ENCODE assay signal across 18 cellular contexts in the genomic region with DNA sequence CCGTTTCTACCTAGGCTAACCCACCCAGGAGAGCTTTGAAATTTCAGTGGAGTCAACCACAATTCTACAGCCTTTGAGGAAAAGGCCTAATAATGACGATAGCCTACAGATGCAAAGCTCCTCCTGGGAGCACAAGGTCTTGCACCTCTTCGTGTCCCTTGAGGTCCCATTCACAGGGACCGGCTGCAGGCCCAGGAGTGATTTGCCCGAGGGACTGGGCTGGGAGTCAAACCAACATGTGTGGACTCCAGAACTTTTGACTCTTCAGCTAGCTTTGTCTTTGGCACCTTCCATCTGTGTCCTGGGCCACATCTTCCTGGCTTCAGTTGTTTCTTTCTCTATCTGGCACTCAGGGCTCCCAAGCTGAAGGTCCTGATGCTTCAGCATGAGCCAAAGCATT.
"Had no signal": no experiment of that assay in that cellular context is flagged by ENCODE, and none has a peak within 500 bp of the region (broad histone marks: within the 10 kb centered on the region; RNA-seq: fewer than 3 reads in every experiment).

No MANE protein-coding gene starts in this region.

- H3K9me3 ChIP-seq: psoas muscle, stomach, tibial nerve had no signal

- DNase-seq: activated CD4-positive, alpha-beta T cell treated with anti-CD3 and anti-CD28 coated beads for 36 hours; activated CD8-positive, alpha-beta memory T cell treated with anti-CD3 and anti-CD28 coated beads, Interleukin-2, amount 50 U/mL, for 48 hours; activated CD8-positive, alpha-beta T cell treated with anti-CD3 and anti-CD28 coated beads for 36 hours; activated naive CD4-positive, alpha-beta T cell treated with anti-CD3 and anti-CD28 coated beads, Interleukin-2, amount 10 ng/mL, durations not matched to agents 7 days and 5 days; caudate nucleus; endodermal cell; hippocampal formation; naive thymus-derived CD4-positive, alpha-beta T cell; occipital lobe; psoas muscle; stimulated activated CD4-positive, alpha-beta T cell treated with anti-CD3 and anti-CD28 coated beads, Interleukin-12 subunit alpha, Interleukin-12 subunit beta, amount 100 ng/mL, for 4 hours; stimulated activated CD4-positive, alpha-beta T cell treated with anti-CD3 and anti-CD28 coated beads, Interleukin-4, amount 100 ng/mL, for 1 hour; stomach; T-cell had no signal

- H3K36me3 Mint-ChIP-seq: activated naive CD4-positive, alpha-beta T cell treated with anti-CD3 and anti-CD28 coated beads, Interleukin-2, amount 10 ng/mL, durations not matched to agents 7 days and 5 days; naive thymus-derived CD4-positive, alpha-beta T cell; T-cell had no signal

- H3K4me3 Mint-ChIP-seq: activated CD4-positive, alpha-beta T cell treated with anti-CD3 and anti-CD28 coated beads for 36 hours; activated CD8-positive, alpha-beta T cell treated with anti-CD3 and anti-CD28 coated beads for 36 hours; activated naive CD4-positive, alpha-beta T cell treated with anti-CD3 and anti-CD28 coated beads, Interleukin-2, amount 10 ng/mL, durations not matched to agents 7 days and 5 days; endodermal cell; naive thymus-derived CD4-positive, alpha-beta T cell; T-cell had no signal

- H3K9me3 Mint-ChIP-seq: activated CD8-positive, alpha-beta T cell treated with anti-CD3 and anti-CD28 coated beads for 36 hours; activated naive CD4-positive, alpha-beta T cell treated with anti-CD3 and anti-CD28 coated beads, Interleukin-2, amount 10 ng/mL, durations not matched to agents 7 days and 5 days; endodermal cell; naive thymus-derived CD4-positive, alpha-beta T cell; T-cell had no signal

- H3K27me3 ChIP-seq: stomach, tibial nerve had no signal

- H3K27me3 Mint-ChIP-seq: activated CD4-positive, alpha-beta T cell treated with anti-CD3 and anti-CD28 coated beads for 36 hours; activated CD8-positive, alpha-beta T cell treated with anti-CD3 and anti-CD28 coated beads for 36 hours; naive thymus-derived CD4-positive, alpha-beta T cell had no signal

- ATAC-seq: activated CD4-positive, alpha-beta T cell treated with anti-CD3 and anti-CD28 coated beads for 36 hours; activated CD8-positive, alpha-beta T cell treated with anti-CD3 and anti-CD28 coated beads for 36 hours; naive thymus-derived CD4-positive, alpha-beta T cell; psoas muscle; sciatic nerve; T-cell had no signal

- H3K27ac Mint-ChIP-seq: activated CD4-positive, alpha-beta T cell treated with anti-CD3 and anti-CD28 coated beads for 36 hours; activated CD8-positive, alpha-beta T cell treated with anti-CD3 and anti-CD28 coated beads for 36 hours; activated naive CD4-positive, alpha-beta T cell treated with anti-CD3 and anti-CD28 coated beads, Interleukin-2, amount 10 ng/mL, durations not matched to agents 7 days and 5 days; endodermal cell; naive thymus-derived CD4-positive, alpha-beta T cell; T-cell had no signal

- H3K36me3 ChIP-seq: stomach, tibial nerve had no signal

- H3K27ac ChIP-seq: psoas muscle, VCaP had no signal

- H3K4me3 ChIP-seq: lung, psoas muscle, stomach, tibial nerve had no signal
